Comparison of ENCODE assay signal across 3 cellular contexts in the genomic region with DNA sequence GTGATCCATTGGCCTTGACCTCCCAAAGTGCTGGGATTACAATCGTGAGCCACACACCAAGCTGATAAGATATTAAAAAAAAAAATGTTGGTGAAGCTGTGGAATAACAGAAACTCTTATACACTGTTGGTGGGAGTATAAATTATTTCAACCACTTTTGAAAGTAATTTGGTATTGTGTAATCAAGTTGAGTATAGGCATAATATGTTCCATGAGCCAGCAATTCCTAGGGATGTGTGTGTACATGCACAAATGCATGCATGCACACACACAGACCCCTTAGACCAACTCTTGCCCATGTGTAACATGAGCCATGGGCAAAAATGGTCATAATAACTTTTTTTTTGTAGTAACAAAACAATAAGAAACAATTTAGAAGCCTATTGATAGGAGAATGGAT.
TF ChIP-seq lines count a peak whose summit lies in the region.

No MANE protein-coding gene starts in this region.

TF ChIP-seq in HepG2, 621 proteins besides CTCF, POLR2A, EP300 and RAD21:
- TF ChIP-seq CEBPB (IDR thresholded peaks at IDR 0.05; ENCODE audit: borderline replicate concordance, low read depth, low read length): peak; percentile 68
- TF ChIP-seq, protein P1, sequence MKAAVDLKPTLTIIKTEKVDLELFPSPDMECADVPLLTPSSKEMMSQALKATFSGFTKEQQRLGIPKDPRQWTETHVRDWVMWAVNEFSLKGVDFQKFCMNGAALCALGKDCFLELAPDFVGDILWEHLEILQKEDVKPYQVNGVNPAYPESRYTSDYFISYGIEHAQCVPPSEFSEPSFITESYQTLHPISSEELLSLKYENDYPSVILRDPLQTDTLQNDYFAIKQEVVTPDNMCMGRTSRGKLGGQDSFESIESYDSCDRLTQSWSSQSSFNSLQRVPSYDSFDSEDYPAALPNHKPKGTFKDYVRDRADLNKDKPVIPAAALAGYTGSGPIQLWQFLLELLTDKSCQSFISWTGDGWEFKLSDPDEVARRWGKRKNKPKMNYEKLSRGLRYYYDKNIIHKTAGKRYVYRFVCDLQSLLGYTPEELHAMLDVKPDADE (CRISPR knock-in tag; IDR thresholded peaks at IDR 0.05): no peak

TF ChIP-seq in IMR-90, 13 proteins besides CTCF, POLR2A, EP300 and RAD21:
- TF ChIP-seq CEBPB (IDR thresholded peaks at IDR 0.05; ENCODE audit: low read depth, low read length) (peak; percentile 76), FOS (IDR thresholded peaks at IDR 0.05; ENCODE audit: low read depth, low read length) (no peak)

TF ChIP-seq in K562, 482 proteins besides CTCF, POLR2A, EP300 and RAD21:
- no peak for TF ChIP-seq HLTF (IDR thresholded peaks at IDR 0.05)
- TF ChIP-seq ZNF668 (CRISPR knock-in tag; IDR thresholded peaks at IDR 0.05): no peak
- no peak for TF ChIP-seq PYGO2 (tag; IDR thresholded peaks at IDR 0.05)
- no peak for TF ChIP-seq TAF7 (tag; IDR thresholded peaks at IDR 0.05)
- no peak for TF ChIP-seq NRF1 (conservative IDR thresholded peaks at IDR 0.05 in 1 of 2, IDR thresholded peaks at IDR 0.05 in 1 of 2)
- TF ChIP-seq CEBPB (tag; IDR thresholded peaks at IDR 0.05): peak; percentile 75
